In the genomic region with DNA sequence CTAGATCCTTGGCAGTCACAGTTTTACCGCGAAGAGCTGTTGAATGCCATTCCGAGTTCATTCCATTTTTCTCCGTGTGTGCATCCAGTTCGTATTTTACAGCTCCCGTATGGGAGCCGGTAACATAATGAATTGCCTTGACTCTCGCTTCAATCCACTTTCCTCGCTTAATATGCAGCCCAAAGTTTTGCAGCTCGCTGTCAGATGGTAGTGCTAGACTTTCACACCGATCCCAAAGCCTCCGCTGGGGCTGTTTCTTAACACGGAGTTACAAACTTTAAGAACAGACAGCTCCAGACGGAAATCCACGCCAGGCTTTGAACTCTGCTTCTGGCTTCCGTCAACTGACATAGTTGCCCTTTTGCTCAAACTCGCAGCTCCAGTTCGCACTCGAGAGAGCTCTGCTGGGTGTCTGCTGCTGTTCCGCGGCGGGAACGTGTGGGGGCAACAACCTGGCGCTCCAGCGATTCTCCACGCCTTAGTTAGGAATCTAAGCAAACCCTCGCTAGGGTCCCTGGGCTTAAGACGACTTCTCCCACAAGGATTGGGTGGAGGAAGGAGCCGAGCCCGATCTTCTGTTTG, we compare ENCODE assay signal across 1 cellular context.
TF ChIP-seq lines count a peak whose summit lies in the region.

No MANE protein-coding gene starts in this region.

TF ChIP-seq in WTC11, 78 proteins besides CTCF, POLR2A, EP300 and RAD21 (continued from another document):
- TF ChIP-seq, protein P1, sequence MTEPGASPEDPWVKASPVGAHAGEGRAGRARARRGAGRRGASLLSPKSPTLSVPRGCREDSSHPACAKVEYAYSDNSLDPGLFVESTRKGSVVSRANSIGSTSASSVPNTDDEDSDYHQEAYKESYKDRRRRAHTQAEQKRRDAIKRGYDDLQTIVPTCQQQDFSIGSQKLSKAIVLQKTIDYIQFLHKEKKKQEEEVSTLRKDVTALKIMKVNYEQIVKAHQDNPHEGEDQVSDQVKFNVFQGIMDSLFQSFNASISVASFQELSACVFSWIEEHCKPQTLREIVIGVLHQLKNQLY (CRISPR knock-in tag; IDR thresholded peaks at IDR 0.05), result no peak
- TF ChIP-seq, protein P2, sequence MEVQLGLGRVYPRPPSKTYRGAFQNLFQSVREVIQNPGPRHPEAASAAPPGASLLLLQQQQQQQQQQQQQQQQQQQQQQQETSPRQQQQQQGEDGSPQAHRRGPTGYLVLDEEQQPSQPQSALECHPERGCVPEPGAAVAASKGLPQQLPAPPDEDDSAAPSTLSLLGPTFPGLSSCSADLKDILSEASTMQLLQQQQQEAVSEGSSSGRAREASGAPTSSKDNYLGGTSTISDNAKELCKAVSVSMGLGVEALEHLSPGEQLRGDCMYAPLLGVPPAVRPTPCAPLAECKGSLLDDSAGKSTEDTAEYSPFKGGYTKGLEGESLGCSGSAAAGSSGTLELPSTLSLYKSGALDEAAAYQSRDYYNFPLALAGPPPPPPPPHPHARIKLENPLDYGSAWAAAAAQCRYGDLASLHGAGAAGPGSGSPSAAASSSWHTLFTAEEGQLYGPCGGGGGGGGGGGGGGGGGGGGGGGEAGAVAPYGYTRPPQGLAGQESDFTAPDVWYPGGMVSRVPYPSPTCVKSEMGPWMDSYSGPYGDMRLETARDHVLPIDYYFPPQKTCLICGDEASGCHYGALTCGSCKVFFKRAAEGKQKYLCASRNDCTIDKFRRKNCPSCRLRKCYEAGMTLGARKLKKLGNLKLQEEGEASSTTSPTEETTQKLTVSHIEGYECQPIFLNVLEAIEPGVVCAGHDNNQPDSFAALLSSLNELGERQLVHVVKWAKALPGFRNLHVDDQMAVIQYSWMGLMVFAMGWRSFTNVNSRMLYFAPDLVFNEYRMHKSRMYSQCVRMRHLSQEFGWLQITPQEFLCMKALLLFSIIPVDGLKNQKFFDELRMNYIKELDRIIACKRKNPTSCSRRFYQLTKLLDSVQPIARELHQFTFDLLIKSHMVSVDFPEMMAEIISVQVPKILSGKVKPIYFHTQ (CRISPR knock-in tag; IDR thresholded peaks at IDR 0.05), result no peak
- TF ChIP-seq, protein P3, sequence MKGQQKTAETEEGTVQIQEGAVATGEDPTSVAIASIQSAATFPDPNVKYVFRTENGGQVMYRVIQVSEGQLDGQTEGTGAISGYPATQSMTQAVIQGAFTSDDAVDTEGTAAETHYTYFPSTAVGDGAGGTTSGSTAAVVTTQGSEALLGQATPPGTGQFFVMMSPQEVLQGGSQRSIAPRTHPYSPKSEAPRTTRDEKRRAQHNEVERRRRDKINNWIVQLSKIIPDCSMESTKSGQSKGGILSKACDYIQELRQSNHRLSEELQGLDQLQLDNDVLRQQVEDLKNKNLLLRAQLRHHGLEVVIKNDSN (CRISPR knock-in tag; IDR thresholded peaks at IDR 0.05), result peak; percentile 37; the same call in 1 of the 2 replicates
- TF ChIP-seq GRHL2 (CRISPR knock-in tag; IDR thresholded peaks at IDR 0.05; ENCODE audit: insufficient replicate concordance, severe bottlenecking) (no peak), RELA (CRISPR knock-in tag; IDR thresholded peaks at IDR 0.05; ENCODE audit: borderline replicate concordance) (no peak), FOXK1 (CRISPR knock-in tag; IDR thresholded peaks at IDR 0.05) (no peak), MYBL2 (CRISPR knock-in tag; IDR thresholded peaks at IDR 0.05) (peak; percentile 15; the same call in 1 of the 2 replicates), SOX15 (CRISPR knock-in tag; IDR thresholded peaks at IDR 0.05) (no peak), TEAD1 (CRISPR knock-in tag; IDR thresholded peaks at IDR 0.05) (0 out of 2 replicates have a peak, but pooled peaks have one; percentile 20), JAZF1 (CRISPR knock-in tag; IDR thresholded peaks at IDR 0.05) (no peak), RORB (CRISPR knock-in tag; IDR thresholded peaks at IDR 0.05) (no peak), FOXP1 (CRISPR knock-in tag; IDR thresholded peaks at IDR 0.05; ENCODE audit: borderline replicate concordance) (peak; percentile 5; the same call in 1 of the 2 replicates)
- TF ChIP-seq, protein P4, sequence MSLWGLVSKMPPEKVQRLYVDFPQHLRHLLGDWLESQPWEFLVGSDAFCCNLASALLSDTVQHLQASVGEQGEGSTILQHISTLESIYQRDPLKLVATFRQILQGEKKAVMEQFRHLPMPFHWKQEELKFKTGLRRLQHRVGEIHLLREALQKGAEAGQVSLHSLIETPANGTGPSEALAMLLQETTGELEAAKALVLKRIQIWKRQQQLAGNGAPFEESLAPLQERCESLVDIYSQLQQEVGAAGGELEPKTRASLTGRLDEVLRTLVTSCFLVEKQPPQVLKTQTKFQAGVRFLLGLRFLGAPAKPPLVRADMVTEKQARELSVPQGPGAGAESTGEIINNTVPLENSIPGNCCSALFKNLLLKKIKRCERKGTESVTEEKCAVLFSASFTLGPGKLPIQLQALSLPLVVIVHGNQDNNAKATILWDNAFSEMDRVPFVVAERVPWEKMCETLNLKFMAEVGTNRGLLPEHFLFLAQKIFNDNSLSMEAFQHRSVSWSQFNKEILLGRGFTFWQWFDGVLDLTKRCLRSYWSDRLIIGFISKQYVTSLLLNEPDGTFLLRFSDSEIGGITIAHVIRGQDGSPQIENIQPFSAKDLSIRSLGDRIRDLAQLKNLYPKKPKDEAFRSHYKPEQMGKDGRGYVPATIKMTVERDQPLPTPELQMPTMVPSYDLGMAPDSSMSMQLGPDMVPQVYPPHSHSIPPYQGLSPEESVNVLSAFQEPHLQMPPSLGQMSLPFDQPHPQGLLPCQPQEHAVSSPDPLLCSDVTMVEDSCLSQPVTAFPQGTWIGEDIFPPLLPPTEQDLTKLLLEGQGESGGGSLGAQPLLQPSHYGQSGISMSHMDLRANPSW (CRISPR knock-in tag; conservative IDR thresholded peaks at IDR 0.05; ENCODE audit: low read depth), result no peak
- TF ChIP-seq, protein P5, sequence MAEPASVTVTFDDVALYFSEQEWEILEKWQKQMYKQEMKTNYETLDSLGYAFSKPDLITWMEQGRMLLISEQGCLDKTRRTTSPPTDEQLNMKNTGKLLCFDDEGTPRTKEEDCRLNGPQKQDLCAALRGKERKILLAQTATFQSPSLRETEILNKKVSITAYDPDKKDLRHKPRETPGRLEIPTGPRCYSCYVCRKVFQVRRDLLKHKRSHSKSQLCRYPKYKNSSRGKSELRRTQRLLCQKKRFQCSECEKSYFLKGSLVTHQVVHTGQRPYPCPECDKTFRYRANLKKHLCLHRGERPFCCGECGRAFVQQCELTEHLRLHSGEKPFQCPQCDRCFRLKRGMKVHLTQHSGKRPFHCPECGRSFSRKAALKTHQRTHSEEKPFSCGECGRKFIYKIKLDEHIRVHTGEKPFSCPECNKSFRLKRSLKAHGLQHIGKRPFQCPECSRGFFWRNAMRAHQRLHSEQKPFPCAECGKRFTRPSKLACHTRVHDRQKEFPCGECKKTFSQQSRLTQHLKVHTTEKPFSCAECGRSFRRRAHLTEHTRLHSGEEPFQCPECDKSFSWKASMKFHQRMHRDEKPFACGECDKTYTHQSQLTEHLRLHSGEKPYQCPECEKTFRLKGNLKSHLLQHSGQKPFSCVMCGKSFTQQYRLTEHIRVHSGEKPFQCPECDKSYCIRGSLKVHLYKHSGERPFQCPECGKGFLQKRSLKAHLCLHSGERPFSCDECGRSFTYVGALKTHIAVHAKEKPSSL (CRISPR knock-in tag; conservative IDR thresholded peaks at IDR 0.05), result no peak
